In the genomic region with DNA sequence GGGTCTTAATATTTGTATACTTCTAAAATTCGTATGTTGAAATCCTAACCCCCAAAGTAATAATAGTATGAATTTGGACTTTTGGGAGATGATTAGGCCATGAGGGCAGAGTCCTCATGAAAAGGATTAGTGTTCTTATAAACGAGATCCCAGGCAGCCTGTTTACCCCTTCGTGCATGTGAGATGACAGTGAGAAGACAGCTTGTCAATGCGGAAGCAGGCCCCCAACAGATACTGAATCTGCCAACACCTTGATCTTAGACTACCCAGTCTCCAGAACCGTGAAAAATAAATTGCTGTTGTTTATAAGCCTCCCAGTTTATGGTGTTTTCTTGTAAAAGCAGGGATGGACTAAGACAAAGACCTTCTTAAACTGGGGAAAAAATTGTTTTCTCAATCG, we compare ENCODE assay signal across 21 cellular contexts.
DNase-seq lines count a peak whose midpoint lies in the region; ATAC-seq and TF ChIP-seq lines count a peak whose summit lies in the region.
"Had no signal": no experiment of that assay in that cellular context is flagged by ENCODE, and none has a peak within 500 bp of the region (broad histone marks: within the 10 kb centered on the region; RNA-seq: fewer than 3 reads in every experiment).

No MANE protein-coding gene starts in this region.

- H3K9ac ChIP-seq in mesenchymal stem cell (ENCODE audit: low read length) (no peak overlapping the region), neuronal stem cell (ENCODE audit: low read depth, low read length, poor library complexity) (no peak overlapping the region), colonic mucosa (ENCODE audit: low read depth in 2 of 2, low read length in 2 of 2) (no peak overlapping the region)
- H3K9ac ChIP-seq: BLaER1 had no signal

- H3K14ac ChIP-seq in mesenchymal stem cell (ENCODE audit: low read length in 2 of 2) (no peak overlapping the region), neuronal stem cell (ENCODE audit: low read length) (no peak overlapping the region)

- no peak overlapping the region for H4K8ac ChIP-seq in mesenchymal stem cell (ENCODE audit: low read length)
- H4K8ac ChIP-seq in neuronal stem cell (ENCODE audit: low read depth, low read length) = no peak overlapping the region

- no peak for TF ChIP-seq POLR2A in lower leg skin (IDR thresholded peaks at IDR 0.05)

- H4K91ac ChIP-seq in mesenchymal stem cell (ENCODE audit: low read length) = no peak overlapping the region
- H4K91ac ChIP-seq in neuronal stem cell (ENCODE audit: low read depth, low read length, poor library complexity) = no peak overlapping the region

- ATAC-seq in left ventricle myocardium superior = no peak
- no peak for ATAC-seq in activated naive CD4-positive, alpha-beta T cell treated with anti-CD3 and anti-CD28 coated beads, Interleukin-2, amount 50 U/mL, for 72 hours
- ATAC-seq: CD8-positive, alpha-beta T cell had no signal

- H3K4me1 ChIP-seq in cardiac muscle cell (ENCODE audit: low read depth) = peaks cover 25% of the 10 kb centered on the region
- H3K4me1 ChIP-seq in mesenchymal stem cell (ENCODE audit: control insufficient read depth, insufficient read depth, low read depth, low read length) = peaks cover 2% of the 10 kb centered on the region
- H3K4me1 ChIP-seq in neuronal stem cell (ENCODE audit: control insufficient read depth in 2 of 2, insufficient read depth in 1 of 2, low read depth in 1 of 2, low read length in 2 of 2) = no peaks in the 10 kb centered on the region
- no peaks in the 10 kb centered on the region for H3K4me1 ChIP-seq in colonic mucosa
- H3K4me1 ChIP-seq: BLaER1, Caco-2, HAP-1 had no signal

- H3K9me3 ChIP-seq in cardiac muscle cell (ENCODE audit: low read depth) = no peaks in the 10 kb centered on the region
- H3K9me3 ChIP-seq in mesenchymal stem cell (ENCODE audit: control insufficient read depth, low read length) = no peaks in the 10 kb centered on the region
- H3K9me3 ChIP-seq in neuronal stem cell (replicated peaks in 1 of 2; ENCODE audit: control insufficient read depth in 2 of 2, insufficient read depth in 1 of 2, low read depth in 1 of 2, low read length in 2 of 2) = no peaks in the 10 kb centered on the region
- H3K9me3 ChIP-seq in colonic mucosa = no peaks in the 10 kb centered on the region
- H3K9me3 ChIP-seq: BLaER1, Caco-2, HAP-1 had no signal

- H2BK12ac ChIP-seq in mesenchymal stem cell (ENCODE audit: low read length in 2 of 2) (no peak overlapping the region), neuronal stem cell (ENCODE audit: low read length) (no peak overlapping the region)

- H2AFZ ChIP-seq in mesenchymal stem cell (ENCODE audit: low read depth, low read length) (no peak overlapping the region), neuronal stem cell (ENCODE audit: low read length) (peak overlapping the region; percentile 15)

- no peaks in the 10 kb centered on the region for H3K36me3 Mint-ChIP-seq in activated naive CD4-positive, alpha-beta T cell treated with anti-CD3 and anti-CD28 coated beads, Interleukin-2, amount 50 U/mL, for 72 hours
- H3K36me3 Mint-ChIP-seq: CD4-positive, CD25-positive, alpha-beta regulatory T cell; CD8-positive, alpha-beta T cell had no signal

- H3K23ac ChIP-seq in mesenchymal stem cell (ENCODE audit: low read length in 2 of 2) (no peak overlapping the region), neuronal stem cell (ENCODE audit: low read depth, low read length, poor library complexity) (no peak overlapping the region)

- H2BK5ac ChIP-seq in mesenchymal stem cell (ENCODE audit: low read depth, low read length, poor library complexity, severe bottlenecking) (no peak overlapping the region), neuronal stem cell (ENCODE audit: low read length) (no peak overlapping the region)

- peak in 1 of 2 donors; percentile 5 for DNase-seq in cardiac muscle cell (ENCODE audit: low read depth in 1 of 2, low spot score in 1 of 2)
- no peak for DNase-seq in left ventricle myocardium superior
- DNase-seq in mesenchymal stem cell = no peak
- DNase-seq in neuronal stem cell (ENCODE audit: low spot score) = no peak
- no peak for DNase-seq in activated naive CD4-positive, alpha-beta T cell treated with anti-CD3 and anti-CD28 coated beads, Interleukin-2, amount 50 U/mL, for 72 hours (ENCODE audit: low spot score in 2 of 2)
- DNase-seq in lower leg skin (ENCODE audit: low spot score in 2 of 2) = no peak
- no peak for DNase-seq in colonic mucosa
- DNase-seq: Caco-2; CD4-positive, CD25-positive, alpha-beta regulatory T cell; CD8-positive, alpha-beta T cell; DMS153; DMS79; EL; GF-D8; GOT3; HFFc6 had no signal

- H3K27me3 ChIP-seq in cardiac muscle cell (no peaks in the 10 kb centered on the region), mesenchymal stem cell (ENCODE audit: control insufficient read depth in 1 of 2, insufficient read depth in 1 of 2, low read length in 2 of 2) (no peaks in the 10 kb centered on the region), neuronal stem cell (ENCODE audit: control insufficient read depth in 3 of 3, insufficient read depth in 3 of 3, low read depth in 1 of 3, low read length in 3 of 3) (no peaks in the 10 kb centered on the region), colonic mucosa (no peaks in the 10 kb centered on the region)
- H3K27me3 ChIP-seq: BLaER1 had no signal

- no peaks in the 10 kb centered on the region for H3K79me1 ChIP-seq in mesenchymal stem cell (replicated peaks; ENCODE audit: low read length, poor library complexity, severe bottlenecking)
- H3K79me1 ChIP-seq in neuronal stem cell (ENCODE audit: low read depth, low read length) = no peaks in the 10 kb centered on the region

- no peak overlapping the region for H3K4me3 ChIP-seq in cardiac muscle cell
- H3K4me3 ChIP-seq in mesenchymal stem cell (ENCODE audit: insufficient read depth in 1 of 2, low read depth in 1 of 2, low read length in 2 of 2) = no peak overlapping the region
- H3K4me3 ChIP-seq in neuronal stem cell (ENCODE audit: low read length in 2 of 2) = no peak overlapping the region
- no peak overlapping the region for H3K4me3 ChIP-seq in lower leg skin (ENCODE audit: low read depth, poor library complexity, severe bottlenecking)
- no peak overlapping the region for H3K4me3 ChIP-seq in colonic mucosa
- H3K4me3 ChIP-seq: BLaER1, HAP-1 had no signal

- H3K27ac ChIP-seq in cardiac muscle cell (peak overlapping the region; percentile 16), mesenchymal stem cell (ENCODE audit: low read length, poor library complexity, severe bottlenecking) (no peak overlapping the region), neuronal stem cell (replicated peaks; ENCODE audit: low read length) (no peak overlapping the region), colonic mucosa (no peak overlapping the region)
- H3K27ac ChIP-seq: 22Rv1, BLaER1, C4-2B had no signal

- TF ChIP-seq CTCF in cardiac muscle cell (IDR thresholded peaks at IDR 0.05; ENCODE audit: low read depth, low read length) (no peak), lower leg skin (IDR thresholded peaks at IDR 0.05) (no peak), colonic mucosa (IDR thresholded peaks at IDR 0.05) (no peak)

- 75% methylated on average over 3 of the region's 6 CpGs for whole genome bisulfite sequencing in mesenchymal stem cell
- WGBS in neuronal stem cell (ENCODE audit: extremely low coverage in 2 of 2, insufficient read length in 2 of 2, insufficient replicate concordance in 1 of 2), 2 donors = no CpG with 5 or more reads among the region's 6 CpGs
- WGBS in lower leg skin, 2 donors = 70 to 74% methylated on average over 6 of the region's 6 CpGs

- H3K36me3 ChIP-seq in cardiac muscle cell (no peaks in the 10 kb centered on the region), mesenchymal stem cell (ENCODE audit: control insufficient read depth in 1 of 2, insufficient read depth in 2 of 2, low read depth in 1 of 2, low read length in 2 of 2) (no peaks in the 10 kb centered on the region), neuronal stem cell (replicated peaks in 1 of 2; ENCODE audit: control insufficient read depth in 2 of 2, insufficient read depth in 2 of 2, low read length in 2 of 2) (no peaks in the 10 kb centered on the region), colonic mucosa (no peaks in the 10 kb centered on the region)
- H3K36me3 ChIP-seq: BLaER1, HAP-1 had no signal

- H3K18ac ChIP-seq in mesenchymal stem cell (ENCODE audit: low read depth in 1 of 2, low read length in 2 of 2) (no peak overlapping the region), neuronal stem cell (ENCODE audit: low read length) (no peak overlapping the region)

- H2BK120ac ChIP-seq in mesenchymal stem cell (ENCODE audit: low read depth, low read length) = no peak overlapping the region
- no peak overlapping the region for H2BK120ac ChIP-seq in neuronal stem cell (ENCODE audit: low read depth, low read length)

- intact Hi-C loops in left ventricle myocardium superior (cut with micrococcal nuclease) (no loop called here), lower leg skin (cut with DNase I; ENCODE audit: low total_unique reads) (no loop called here), colonic mucosa (cut with DNase I) (no loop called here)

- H3K9me3 Mint-ChIP-seq in activated naive CD4-positive, alpha-beta T cell treated with anti-CD3 and anti-CD28 coated beads, Interleukin-2, amount 50 U/mL, for 72 hours = no peaks in the 10 kb centered on the region

- no peak overlapping the region for H3K4ac ChIP-seq in mesenchymal stem cell (ENCODE audit: low read depth in 1 of 2, low read length in 2 of 2)
- H3K4ac ChIP-seq in neuronal stem cell (ENCODE audit: low read length) = no peak overlapping the region

- no peak overlapping the region for H3K4me2 ChIP-seq in mesenchymal stem cell (ENCODE audit: low read length, poor library complexity, severe bottlenecking)
- no peak overlapping the region for H3K4me2 ChIP-seq in neuronal stem cell (ENCODE audit: insufficient read depth, low read length, poor library complexity, severe bottlenecking)
- H3K4me2 ChIP-seq: BLaER1 had no signal

- no peak overlapping the region for H3K27ac Mint-ChIP-seq in activated naive CD4-positive, alpha-beta T cell treated with anti-CD3 and anti-CD28 coated beads, Interleukin-2, amount 50 U/mL, for 72 hours
- H3K27ac Mint-ChIP-seq: B cell; CD4-positive, CD25-positive, alpha-beta regulatory T cell; CD8-positive, alpha-beta T cell; HFFc6 had no signal

- peak overlapping the region; percentile 48 for H2BK15ac ChIP-seq in mesenchymal stem cell (ENCODE audit: low read depth, poor library complexity, severe bottlenecking)
- no peak overlapping the region for H2BK15ac ChIP-seq in neuronal stem cell (ENCODE audit: low read length)

- H2AK5ac ChIP-seq in mesenchymal stem cell (ENCODE audit: low read length, severe bottlenecking) (no peak overlapping the region), neuronal stem cell (ENCODE audit: low read depth, low read length) (no peak overlapping the region)
